Comparison of ENCODE assay signal across 17 cellular contexts in genomic region chr6:125586605-125587004, GRCh38.
DNase-seq lines count a peak whose midpoint lies in the region; ATAC-seq, FAIRE-seq and TF ChIP-seq lines count a peak whose summit lies in the region.
"Had no signal": no experiment of that assay in that cellular context is flagged by ENCODE, and none has a peak within 500 bp of the region (broad histone marks: within the 10 kb centered on the region; RNA-seq: fewer than 3 reads in every experiment).

No MANE protein-coding gene starts in this region.

- no peak overlapping the region for H4K12ac ChIP-seq in trophoblast cell (ENCODE audit: low read depth, low read length)

- H3K18ac ChIP-seq in trophoblast cell (ENCODE audit: low read length), result no peak overlapping the region

- no peak for ATAC-seq in HG03432 (IDR thresholded peaks at IDR 0.05; ENCODE audit: unreplicated experiment)
- ATAC-seq: GM12878 had no signal

- H2BK5ac ChIP-seq in trophoblast cell (ENCODE audit: low read depth, low read length, poor library complexity), result peak overlapping the region; percentile 55

- H3K9me3 ChIP-seq in astrocyte (ENCODE audit: insufficient read depth, low read depth, low read length) (no peaks in the 10 kb centered on the region), trophoblast cell (ENCODE audit: insufficient read depth, low read depth, low read length) (peaks cover 2% of the 10 kb centered on the region)
- H3K9me3 ChIP-seq: A549 had no signal

- H2BK120ac ChIP-seq in trophoblast cell (ENCODE audit: insufficient read depth, low read length, poor library complexity), result peak overlapping the region; percentile 52

- no peak for FAIRE-seq in astrocyte (lab: Jason Lieb, UNC)
- FAIRE-seq: A549, GM12878, GM19239, HTR-8/SVneo had no signal

- no peak overlapping the region for H3K27ac Mint-ChIP-seq in astrocyte (ENCODE audit: unreplicated experiment)
- H3K27ac Mint-ChIP-seq: CD4-positive, alpha-beta T cell had no signal

- H3K27me3 Mint-ChIP-seq in astrocyte (ENCODE audit: low read depth, unreplicated experiment), result no peaks in the 10 kb centered on the region

- no peak overlapping the region for H3K14ac ChIP-seq in trophoblast cell (ENCODE audit: low read length)

- no peak overlapping the region for H3K9ac ChIP-seq in astrocyte (ENCODE audit: low read length)
- H3K9ac ChIP-seq in trophoblast cell (ENCODE audit: low read length), result no peak overlapping the region

- H3K36me3 ChIP-seq in astrocyte (ENCODE audit: insufficient read depth, low read length) (no peaks in the 10 kb centered on the region), trophoblast cell (ENCODE audit: control insufficient read depth in 1 of 2, insufficient read depth in 2 of 2, low read length in 2 of 2) (no peaks in the 10 kb centered on the region)

- no peak overlapping the region for H2AK5ac ChIP-seq in trophoblast cell (ENCODE audit: low read length)

- H4K20me1 ChIP-seq in astrocyte (ENCODE audit: insufficient read depth, low read length), result no peaks in the 10 kb centered on the region

- peaks cover 30% of the 10 kb centered on the region for H3K4me1 Mint-ChIP-seq in astrocyte (ENCODE audit: low read depth, unreplicated experiment)

- H3K79me1 ChIP-seq in trophoblast cell (ENCODE audit: low read length), result peaks cover 13% of the 10 kb centered on the region

- TF ChIP-seq CTCF in astrocyte (IDR thresholded peaks at IDR 0.05; ENCODE audit: insufficient read depth, low read depth, low read length) (no peak), epithelial cell of esophagus (IDR thresholded peaks at IDR 0.05; ENCODE audit: insufficient read depth, low read depth, low read length, missing control alignments) (no peak)

- H2AFZ ChIP-seq in astrocyte (ENCODE audit: low read depth, low read length) (no peak overlapping the region), trophoblast cell (ENCODE audit: insufficient read depth, low read length, poor library complexity) (no peak overlapping the region)

- H3K9me3 Mint-ChIP-seq in astrocyte (ENCODE audit: unreplicated experiment), result no peaks in the 10 kb centered on the region
- H3K9me3 Mint-ChIP-seq: CD4-positive, alpha-beta T cell had no signal

- DNase-seq in ELF-1 (ENCODE audit: low read depth, low spot score) (peak; percentile 18), astrocyte (ENCODE audit: low read depth) (no peak), epithelial cell of esophagus (ENCODE audit: low read depth) (peak; percentile 38), trophoblast cell (no peak), hippocampal formation (lab: John Stamatoyannopoulos, UW) (no peak)
- DNase-seq in activated CD4-positive, alpha-beta T cell treated with anti-CD3 and anti-CD28 coated beads, Interleukin-2, amount 50 U/mL, for 1 hour, result no peak
- DNase-seq: AML-193; CD4-positive, alpha-beta T cell; DMS153; DMS79 had no signal

- H3K27me3 ChIP-seq in astrocyte (ENCODE audit: insufficient read depth, low read length), result no peaks in the 10 kb centered on the region
- no peaks in the 10 kb centered on the region for H3K27me3 ChIP-seq in trophoblast cell (ENCODE audit: insufficient read depth, low read length)

- H3K23ac ChIP-seq in trophoblast cell (ENCODE audit: low read length), result no peak overlapping the region

- no peak overlapping the region for H3K4me3 Mint-ChIP-seq in astrocyte (ENCODE audit: unreplicated experiment)
- H3K4me3 Mint-ChIP-seq: CD4-positive, alpha-beta T cell had no signal

- H3K36me3 Mint-ChIP-seq in astrocyte (ENCODE audit: low read depth, unreplicated experiment), result no peaks in the 10 kb centered on the region

- no peak overlapping the region for H3K4me3 ChIP-seq in astrocyte (ENCODE audit: insufficient read depth, low read depth, low read length)
- no peak overlapping the region for H3K4me3 ChIP-seq in epithelial cell of esophagus (ENCODE audit: low read length)
- no peak overlapping the region for H3K4me3 ChIP-seq in trophoblast cell (ENCODE audit: low read depth, low read length)
- H3K4me3 ChIP-seq: A549, GM12878 had no signal

- no peak overlapping the region for H3K4me2 ChIP-seq in astrocyte (ENCODE audit: low read length)
- no peak overlapping the region for H3K4me2 ChIP-seq in trophoblast cell (ENCODE audit: low read length)

- peak overlapping the region; percentile 98 for H2BK12ac ChIP-seq in trophoblast cell (ENCODE audit: low read length)

- H4K8ac ChIP-seq in trophoblast cell (ENCODE audit: low read depth, low read length), result peak overlapping the region; percentile 32

- H3K79me2 ChIP-seq in astrocyte (ENCODE audit: insufficient read depth, low read length) (no peaks in the 10 kb centered on the region), trophoblast cell (ENCODE audit: control insufficient read depth, insufficient read depth, low read length, poor library complexity) (no peaks in the 10 kb centered on the region)

- WGBS in trophoblast cell (ENCODE audit: extremely low coverage, insufficient coverage, insufficient read length), result no CpG with 5 or more reads among the region's 1 CpG

- H3K27ac ChIP-seq in astrocyte (ENCODE audit: low read depth, low read length), result peak overlapping the region; percentile 55
- H3K27ac ChIP-seq in trophoblast cell (ENCODE audit: low read depth, low read length), result no peak overlapping the region
- H3K27ac ChIP-seq: 22Rv1, A549, C4-2B had no signal

- peak overlapping the region; percentile 80 for H4K91ac ChIP-seq in trophoblast cell (ENCODE audit: low read depth, low read length)

- no peak overlapping the region for H3K4ac ChIP-seq in trophoblast cell (ENCODE audit: low read depth, low read length)

- H3K4me1 ChIP-seq in astrocyte (ENCODE audit: insufficient read depth, low read length) (peaks cover 39% of the 10 kb centered on the region), trophoblast cell (ENCODE audit: control insufficient read depth in 1 of 2, insufficient read depth in 2 of 2, low read length in 2 of 2) (peaks cover 12 to 13% of the 10 kb centered on the region in 2 experiments)

Comparison
In these comparisons a context has a peak if more than half of its experiments do, and no peak if none do; other contexts are left out.
1. DNase-seq: peak in ELF-1 (single experiment) and epithelial cell of esophagus (single experiment); none in astrocyte (single experiment), trophoblast cell (0 of 2), hippocampal formation (0 of 2) and activated CD4-positive, alpha-beta T cell treated with anti-CD3 and anti-CD28 coated beads, Interleukin-2, amount 50 U/mL, for 1 hour (single experiment).